In the genomic region with DNA sequence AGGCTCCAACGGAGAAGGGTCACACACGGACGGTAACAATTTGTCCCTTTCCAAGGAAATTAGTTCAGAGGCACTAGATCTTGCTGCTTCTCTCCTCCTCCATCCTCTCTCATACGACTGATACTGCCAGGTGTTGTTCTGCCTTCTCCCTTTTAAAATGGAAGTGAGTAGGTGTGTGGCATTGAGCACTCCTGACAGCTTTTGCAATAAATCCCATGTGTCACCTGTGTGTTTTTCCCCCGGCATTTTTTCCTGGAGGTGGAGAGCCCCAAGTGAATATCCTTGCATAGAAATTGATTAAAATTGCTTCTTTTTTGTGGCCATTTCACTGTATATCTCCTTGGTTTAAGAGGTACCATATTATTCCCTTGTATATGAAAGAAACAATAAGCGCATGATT, we compare ENCODE assay signal across 14 cellular contexts. TPM values are rescaled to one million over a fixed set of nuclear protein-coding genes. Genes with fewer than 3 reads are reported as not detected.
A peak's percentile ranks its signal among the peaks of the same experiment; 100 is the strongest.
DNase-seq lines count a peak whose midpoint lies in the region; ATAC-seq, FAIRE-seq and TF ChIP-seq lines count a peak whose summit lies in the region.
"Had no signal": no experiment of that assay in that cellular context is flagged by ENCODE, and none has a peak within 500 bp of the region (broad histone marks: within the 10 kb centered on the region; RNA-seq: fewer than 3 reads in every experiment).

No MANE protein-coding gene starts in this region.

- FAIRE-seq in astrocyte (lab: Jason Lieb, UNC) (no peak), urothelium cell line (lab: Jason Lieb, UNC) (no peak)

- H2AFZ ChIP-seq in astrocyte (ENCODE audit: low read depth, low read length), result peak overlapping the region; percentile 4

- H3K79me2 ChIP-seq in astrocyte (ENCODE audit: insufficient read depth, low read length), result no peaks in the 10 kb centered on the region

- H3K27ac Mint-ChIP-seq in activated naive CD8-positive, alpha-beta T cell treated with anti-CD3 and anti-CD28 coated beads, Interleukin-2, amount 10 ng/mL, durations not matched to agents 7 days and 5 days, result peak overlapping the region; percentile 47
- H3K27ac Mint-ChIP-seq in activated naive CD8-positive, alpha-beta T cell treated with anti-CD3 and anti-CD28 coated beads for 36 hours, result no peak overlapping the region
- H3K27ac Mint-ChIP-seq in astrocyte (ENCODE audit: unreplicated experiment), result peak overlapping the region; percentile 85

- WGBS in mesodermal cell (ENCODE audit: insufficient coverage in 2 of 2), 2 experiments, result 90 to 92% methylated on average over 3 to 4 of the region's 6 CpGs

- H3K4me1 Mint-ChIP-seq in activated naive CD8-positive, alpha-beta T cell treated with anti-CD3 and anti-CD28 coated beads, Interleukin-2, amount 10 ng/mL, durations not matched to agents 7 days and 5 days, result peaks cover 20% of the 10 kb centered on the region
- H3K4me1 Mint-ChIP-seq in activated naive CD8-positive, alpha-beta T cell treated with anti-CD3 and anti-CD28 coated beads for 36 hours, result peaks cover 20% of the 10 kb centered on the region
- peaks cover 30% of the 10 kb centered on the region for H3K4me1 Mint-ChIP-seq in astrocyte (ENCODE audit: low read depth, unreplicated experiment)

- H3K4me3 ChIP-seq in astrocyte (ENCODE audit: insufficient read depth, low read depth, low read length) (peak overlapping the region; percentile 18), mesodermal cell (ENCODE audit: extremely low read depth, insufficient read depth, low read length, poor library complexity, severe bottlenecking) (no peak overlapping the region), thoracic aorta (no peak overlapping the region)
- H3K4me3 ChIP-seq: left ventricle myocardium inferior had no signal

- H3K4me2 ChIP-seq in astrocyte (ENCODE audit: low read length), result peak overlapping the region; percentile 76

- peaks cover 22% of the 10 kb centered on the region for H3K4me1 ChIP-seq in astrocyte (ENCODE audit: insufficient read depth, low read length)
- peaks cover 4% of the 10 kb centered on the region for H3K4me1 ChIP-seq in mesodermal cell (ENCODE audit: control insufficient read depth, insufficient read depth, low read length, poor library complexity, severe bottlenecking)
- H3K4me1 ChIP-seq in thoracic aorta (ENCODE audit: control insufficient read depth in 1 of 2, low read depth in 2 of 2), result peaks cover 14 to 27% of the 10 kb centered on the region in 2 donors

- H3K4me3 Mint-ChIP-seq in activated naive CD8-positive, alpha-beta T cell treated with anti-CD3 and anti-CD28 coated beads, Interleukin-2, amount 10 ng/mL, durations not matched to agents 7 days and 5 days, result no peak overlapping the region
- no peak overlapping the region for H3K4me3 Mint-ChIP-seq in activated naive CD8-positive, alpha-beta T cell treated with anti-CD3 and anti-CD28 coated beads for 36 hours
- H3K4me3 Mint-ChIP-seq in astrocyte (ENCODE audit: unreplicated experiment), result no peak overlapping the region

- TF ChIP-seq CTCF in astrocyte (IDR thresholded peaks at IDR 0.05; ENCODE audit: insufficient read depth, low read depth, low read length), result no peak
- TF ChIP-seq CTCF in thoracic aorta (IDR thresholded peaks at IDR 0.05), result no peak

- H3K9me3 Mint-ChIP-seq in activated naive CD8-positive, alpha-beta T cell treated with anti-CD3 and anti-CD28 coated beads, Interleukin-2, amount 10 ng/mL, durations not matched to agents 7 days and 5 days, result no peaks in the 10 kb centered on the region
- no peaks in the 10 kb centered on the region for H3K9me3 Mint-ChIP-seq in activated naive CD8-positive, alpha-beta T cell treated with anti-CD3 and anti-CD28 coated beads for 36 hours
- no peaks in the 10 kb centered on the region for H3K9me3 Mint-ChIP-seq in astrocyte (ENCODE audit: unreplicated experiment)
- H3K9me3 Mint-ChIP-seq: naive thymus-derived CD4-positive, alpha-beta T cell had no signal

- H3K9me3 ChIP-seq in astrocyte (ENCODE audit: insufficient read depth, low read depth, low read length) (no peaks in the 10 kb centered on the region), mesodermal cell (ENCODE audit: control insufficient read depth, low read length) (no peaks in the 10 kb centered on the region), thoracic aorta (no peaks in the 10 kb centered on the region)
- H3K9me3 ChIP-seq: left ventricle myocardium inferior had no signal

- H3K27ac ChIP-seq in astrocyte (ENCODE audit: low read depth, low read length) (peak overlapping the region; percentile 83), mesodermal cell (ENCODE audit: low read depth, low read length, severe bottlenecking) (peak overlapping the region; percentile 74), thoracic aorta (peak overlapping the region; percentile 77 to 88)
- H3K27ac ChIP-seq: left ventricle myocardium inferior had no signal

- H3K36me3 ChIP-seq in astrocyte (ENCODE audit: insufficient read depth, low read length) (peaks cover 20% of the 10 kb centered on the region), mesodermal cell (ENCODE audit: control insufficient read depth, insufficient read depth, low read length) (peaks cover 77% of the 10 kb centered on the region), thoracic aorta (no peaks in the 10 kb centered on the region)

- H3K9ac ChIP-seq in astrocyte (ENCODE audit: low read length), result peak overlapping the region; percentile 67

- no peaks in the 10 kb centered on the region for H3K27me3 Mint-ChIP-seq in activated naive CD8-positive, alpha-beta T cell treated with anti-CD3 and anti-CD28 coated beads, Interleukin-2, amount 10 ng/mL, durations not matched to agents 7 days and 5 days
- H3K27me3 Mint-ChIP-seq in activated naive CD8-positive, alpha-beta T cell treated with anti-CD3 and anti-CD28 coated beads for 36 hours, result no peaks in the 10 kb centered on the region
- H3K27me3 Mint-ChIP-seq in astrocyte (ENCODE audit: low read depth, unreplicated experiment), result no peaks in the 10 kb centered on the region
- H3K27me3 Mint-ChIP-seq: naive thymus-derived CD4-positive, alpha-beta T cell had no signal

- H3K27me3 ChIP-seq in astrocyte (ENCODE audit: insufficient read depth, low read length), result no peaks in the 10 kb centered on the region
- no peaks in the 10 kb centered on the region for H3K27me3 ChIP-seq in thoracic aorta (replicated peaks; ENCODE audit: insufficient read depth)

- peaks cover 47% of the 10 kb centered on the region for H3K36me3 Mint-ChIP-seq in activated naive CD8-positive, alpha-beta T cell treated with anti-CD3 and anti-CD28 coated beads, Interleukin-2, amount 10 ng/mL, durations not matched to agents 7 days and 5 days
- H3K36me3 Mint-ChIP-seq in activated naive CD8-positive, alpha-beta T cell treated with anti-CD3 and anti-CD28 coated beads for 36 hours, result peaks cover 59% of the 10 kb centered on the region
- peaks cover 22% of the 10 kb centered on the region for H3K36me3 Mint-ChIP-seq in astrocyte (ENCODE audit: low read depth, unreplicated experiment)

- DNase-seq in activated naive CD8-positive, alpha-beta T cell treated with anti-CD3 and anti-CD28 coated beads, Interleukin-2, amount 10 ng/mL, durations not matched to agents 7 days and 5 days, result no peak
- no peak for DNase-seq in activated naive CD8-positive, alpha-beta T cell treated with anti-CD3 and anti-CD28 coated beads for 36 hours
- DNase-seq in astrocyte (ENCODE audit: low read depth), result no peak
- no peak for DNase-seq in thoracic aorta (ENCODE audit: low spot score)
- DNase-seq in urothelium cell line (ENCODE audit: low spot score), result no peak
- no peak for DNase-seq in NCI-H1930 (lab: John Stamatoyannopoulos, UW)
- DNase-seq: activated gamma-delta T cell treated with Interleukin-2 at 50 U/mL for 16 hours; COR-L47; effector memory CD4-positive, alpha-beta T cell; left ventricle myocardium inferior; naive thymus-derived CD4-positive, alpha-beta T cell; stimulated activated CD4-positive, alpha-beta T cell treated with anti-CD3 and anti-CD28 coated beads, Interleukin-15, amount 100 ng/mL, for 24 hours had no signal

- POLR2A ChIA-PET in activated naive CD8-positive, alpha-beta T cell treated with anti-CD3 and anti-CD28 coated beads, Interleukin-2, amount 10 ng/mL, durations not matched to agents 7 days and 5 days (lab: Charles Lee), result interaction anchor here (1.0 kb wide), 1 partner anchor 9 kb away, joined by 3 read pairs; no protein-coding TSS in a partner anchor

- H4K20me1 ChIP-seq in astrocyte (ENCODE audit: insufficient read depth, low read length), result no peaks in the 10 kb centered on the region

- ATAC-seq in activated naive CD8-positive, alpha-beta T cell treated with anti-CD3 and anti-CD28 coated beads, Interleukin-2, amount 10 ng/mL, durations not matched to agents 7 days and 5 days (ENCODE audit: low read depth), result no peak
- ATAC-seq in thoracic aorta (ENCODE audit: insufficient number of reproducible peaks, low FRiP score, low read depth) (no peak), GM18498 (IDR thresholded peaks at IDR 0.05; ENCODE audit: unreplicated experiment) (no peak)
- ATAC-seq: naive thymus-derived CD4-positive, alpha-beta T cell had no signal

RNA-seq across cellular contexts. Expression of gene AKAP5, which starts 26.2 kb away (rescaled TPM):
- total RNA-seq in activated naive CD8-positive, alpha-beta T cell treated with anti-CD3 and anti-CD28 coated beads, Interleukin-2, amount 10 ng/mL, durations not matched to agents 7 days and 5 days, result 1 to 10 TPM; 1.7 TPM
- 1 to 10 TPM; 1.2 to 1.4 TPM for total RNA-seq in activated naive CD8-positive, alpha-beta T cell treated with anti-CD3 and anti-CD28 coated beads for 36 hours
- total RNA-seq in astrocyte, result 2.9 and 3.1 TPM in 2 replicates
- polyA plus RNA-seq in mesodermal cell (2013, experiment 1 of 2), result 2.1 TPM
- polyA plus RNA-seq in mesodermal cell (2013, experiment 2 of 2), result 2.9 TPM
- 1 to 10 TPM; 2.8 to 4.3 TPM for total RNA-seq in thoracic aorta

RNA-seq across cellular contexts. Expression of gene MTHFD1, which starts 51.0 kb away (rescaled TPM):
- total RNA-seq in activated naive CD8-positive, alpha-beta T cell treated with anti-CD3 and anti-CD28 coated beads, Interleukin-2, amount 10 ng/mL, durations not matched to agents 7 days and 5 days, result 100 to 1,000 TPM; 146 to 147 TPM
- total RNA-seq in activated naive CD8-positive, alpha-beta T cell treated with anti-CD3 and anti-CD28 coated beads for 36 hours, result 100 to 1,000 TPM; 266 to 269 TPM
- 51.3 and 56.9 TPM in 2 replicates for total RNA-seq in astrocyte
- 52.3 TPM for polyA plus RNA-seq in mesodermal cell (2013, experiment 1 of 2)
- 52.0 TPM for polyA plus RNA-seq in mesodermal cell (2013, experiment 2 of 2)
- 10 to 100 TPM; 26.5 to 33.7 TPM for total RNA-seq in thoracic aorta
